ENCODE assay signal across 1 cellular context in genomic region chr2:145807978-145808377, GRCh38.
TF ChIP-seq lines count a peak whose summit lies in the region.

No MANE protein-coding gene starts in this region.

TF ChIP-seq in K562, 482 proteins besides CTCF, POLR2A, EP300 and RAD21 (continued from another document and continues in another):
- TF ChIP-seq, protein P1, sequence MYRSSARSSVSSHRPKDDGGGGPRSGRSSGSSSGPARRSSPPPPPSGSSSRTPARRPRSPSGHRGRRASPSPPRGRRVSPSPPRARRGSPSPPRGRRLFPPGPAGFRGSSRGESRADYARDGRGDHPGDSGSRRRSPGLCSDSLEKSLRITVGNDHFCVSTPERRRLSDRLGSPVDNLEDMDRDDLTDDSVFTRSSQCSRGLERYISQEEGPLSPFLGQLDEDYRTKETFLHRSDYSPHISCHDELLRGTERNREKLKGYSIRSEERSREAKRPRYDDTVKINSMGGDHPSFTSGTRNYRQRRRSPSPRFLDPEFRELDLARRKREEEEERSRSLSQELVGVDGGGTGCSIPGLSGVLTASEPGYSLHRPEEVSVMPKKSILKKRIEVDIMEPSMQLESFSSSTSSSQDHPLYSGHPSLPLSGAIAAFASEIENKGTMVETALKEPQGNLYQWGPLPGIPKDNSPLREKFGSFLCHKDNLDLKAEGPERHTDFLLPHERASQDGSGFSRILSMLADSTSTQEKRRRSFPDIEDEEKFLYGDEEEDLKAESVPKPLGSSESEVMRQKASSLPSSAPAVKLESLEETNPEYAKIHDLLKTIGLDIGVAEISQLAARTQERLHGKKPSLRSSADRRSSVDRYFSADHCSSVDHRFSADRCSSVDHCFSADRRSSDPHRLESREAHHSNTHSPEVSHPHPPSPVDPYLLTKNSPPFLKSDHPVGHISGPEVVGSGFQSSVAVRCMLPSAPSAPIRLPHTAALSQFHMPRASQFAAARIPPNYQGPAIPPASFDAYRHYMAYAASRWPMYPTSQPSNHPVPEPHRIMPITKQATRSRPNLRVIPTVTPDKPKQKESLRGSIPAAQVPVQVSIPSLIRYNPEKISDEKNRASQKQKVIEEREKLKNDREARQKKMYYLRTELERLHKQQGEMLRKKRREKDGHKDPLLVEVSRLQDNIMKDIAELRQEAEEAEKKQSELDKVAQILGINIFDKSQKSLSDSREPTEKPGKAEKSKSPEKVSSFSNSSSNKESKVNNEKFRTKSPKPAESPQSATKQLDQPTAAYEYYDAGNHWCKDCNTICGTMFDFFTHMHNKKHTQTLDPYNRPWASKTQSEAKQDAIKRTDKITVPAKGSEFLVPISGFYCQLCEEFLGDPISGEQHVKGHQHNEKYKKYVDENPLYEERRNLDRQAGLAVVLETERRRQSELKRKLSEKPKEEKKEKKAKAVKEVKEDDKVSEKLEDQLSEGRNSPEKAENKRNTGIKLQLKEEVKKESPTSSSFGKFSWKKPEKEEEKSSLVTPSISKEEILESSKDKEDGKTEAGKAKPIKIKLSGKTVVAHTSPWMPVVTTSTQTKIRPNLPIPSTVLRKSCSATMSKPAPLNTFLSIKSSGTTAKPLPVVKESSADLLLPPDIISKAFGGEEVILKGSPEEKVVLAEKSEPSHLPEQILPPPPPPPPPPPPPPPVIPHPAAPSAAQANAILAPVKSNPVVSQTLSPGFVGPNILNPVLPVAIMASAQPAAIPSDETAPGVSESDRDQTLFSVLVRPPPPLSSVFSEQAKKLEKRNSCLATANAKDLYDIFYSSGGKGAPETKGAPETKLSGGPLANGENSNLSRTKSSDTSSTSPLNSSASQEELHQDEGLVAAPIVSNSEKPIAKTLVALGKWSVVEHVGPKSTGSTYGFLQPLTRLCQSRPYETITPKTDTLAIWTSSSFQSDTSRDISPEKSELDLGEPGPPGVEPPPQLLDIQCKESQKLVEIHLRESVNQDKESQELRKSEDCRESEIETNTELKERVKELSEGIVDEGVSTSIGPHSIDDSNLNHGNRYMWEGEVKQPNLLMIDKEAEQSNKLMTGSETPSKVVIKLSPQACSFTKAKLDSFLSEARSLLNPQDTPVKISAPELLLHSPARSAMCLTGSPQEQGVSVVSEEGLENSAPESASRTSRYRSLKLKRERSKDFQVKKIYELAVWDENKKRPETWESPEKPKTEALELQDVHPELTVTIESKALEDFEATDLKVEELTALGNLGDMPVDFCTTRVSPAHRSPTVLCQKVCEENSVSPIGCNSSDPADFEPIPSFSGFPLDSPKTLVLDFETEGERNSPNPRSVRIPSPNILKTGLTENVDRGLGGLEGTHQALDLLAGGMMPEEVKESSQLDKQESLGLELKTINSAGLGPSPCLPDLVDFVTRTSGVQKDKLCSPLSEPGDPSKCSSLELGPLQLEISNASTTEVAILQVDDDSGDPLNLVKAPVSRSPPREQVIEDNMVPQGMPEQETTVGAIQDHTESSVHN (IDR thresholded peaks at IDR 0.05; ENCODE audit: borderline replicate concordance in 1 of 2, low read depth in 1 of 2): no peak
- no peak for TF ChIP-seq ZBTB17 (CRISPR knock-in tag; IDR thresholded peaks at IDR 0.05)
- no peak for TF ChIP-seq RNF2 (IDR thresholded peaks at IDR 0.05)
- no peak for TF ChIP-seq CBX1 (IDR thresholded peaks at IDR 0.05; ENCODE audit: low read depth)
- TF ChIP-seq, protein P2, sequence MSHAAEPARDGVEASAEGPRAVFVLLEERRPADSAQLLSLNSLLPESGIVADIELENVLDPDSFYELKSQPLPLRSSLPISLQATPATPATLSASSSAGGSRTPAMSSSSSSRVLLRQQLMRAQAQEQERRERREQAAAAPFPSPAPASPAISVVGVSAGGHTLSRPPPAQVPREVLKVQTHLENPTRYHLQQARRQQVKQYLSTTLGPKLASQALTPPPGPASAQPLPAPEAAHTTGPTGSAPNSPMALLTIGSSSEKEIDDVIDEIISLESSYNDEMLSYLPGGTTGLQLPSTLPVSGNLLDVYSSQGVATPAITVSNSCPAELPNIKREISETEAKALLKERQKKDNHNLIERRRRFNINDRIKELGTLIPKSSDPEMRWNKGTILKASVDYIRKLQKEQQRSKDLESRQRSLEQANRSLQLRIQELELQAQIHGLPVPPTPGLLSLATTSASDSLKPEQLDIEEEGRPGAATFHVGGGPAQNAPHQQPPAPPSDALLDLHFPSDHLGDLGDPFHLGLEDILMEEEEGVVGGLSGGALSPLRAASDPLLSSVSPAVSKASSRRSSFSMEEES (CRISPR knock-in tag; IDR thresholded peaks at IDR 0.05): no peak
- TF ChIP-seq, protein P3, sequence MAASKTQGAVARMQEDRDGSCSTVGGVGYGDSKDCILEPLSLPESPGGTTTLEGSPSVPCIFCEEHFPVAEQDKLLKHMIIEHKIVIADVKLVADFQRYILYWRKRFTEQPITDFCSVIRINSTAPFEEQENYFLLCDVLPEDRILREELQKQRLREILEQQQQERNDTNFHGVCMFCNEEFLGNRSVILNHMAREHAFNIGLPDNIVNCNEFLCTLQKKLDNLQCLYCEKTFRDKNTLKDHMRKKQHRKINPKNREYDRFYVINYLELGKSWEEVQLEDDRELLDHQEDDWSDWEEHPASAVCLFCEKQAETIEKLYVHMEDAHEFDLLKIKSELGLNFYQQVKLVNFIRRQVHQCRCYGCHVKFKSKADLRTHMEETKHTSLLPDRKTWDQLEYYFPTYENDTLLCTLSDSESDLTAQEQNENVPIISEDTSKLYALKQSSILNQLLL (CRISPR knock-in tag; IDR thresholded peaks at IDR 0.05; ENCODE audit: borderline replicate concordance): no peak
- no peak for TF ChIP-seq JUNB (CRISPR knock-in tag; conservative IDR thresholded peaks at IDR 0.05)
- TF ChIP-seq, protein P4, sequence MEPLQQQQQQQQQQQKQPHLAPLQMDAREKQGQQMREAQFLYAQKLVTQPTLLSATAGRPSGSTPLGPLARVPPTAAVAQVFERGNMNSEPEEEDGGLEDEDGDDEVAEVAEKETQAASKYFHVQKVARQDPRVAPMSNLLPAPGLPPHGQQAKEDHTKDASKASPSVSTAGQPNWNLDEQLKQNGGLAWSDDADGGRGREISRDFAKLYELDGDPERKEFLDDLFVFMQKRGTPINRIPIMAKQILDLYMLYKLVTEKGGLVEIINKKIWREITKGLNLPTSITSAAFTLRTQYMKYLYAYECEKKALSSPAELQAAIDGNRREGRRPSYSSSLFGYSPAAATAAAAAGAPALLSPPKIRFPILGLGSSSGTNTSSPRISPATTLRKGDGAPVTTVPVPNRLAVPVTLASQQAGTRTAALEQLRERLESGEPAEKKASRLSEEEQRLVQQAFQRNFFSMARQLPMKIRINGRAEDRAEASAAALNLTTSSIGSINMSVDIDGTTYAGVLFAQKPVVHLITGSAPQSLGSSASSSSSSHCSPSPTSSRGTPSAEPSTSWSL (CRISPR knock-in tag; IDR thresholded peaks at IDR 0.05; ENCODE audit: borderline replicate concordance): no peak
- no peak for TF ChIP-seq ZBED1 (IDR thresholded peaks at IDR 0.05)
- no peak for TF ChIP-seq CGGBP1 (CRISPR knock-in tag; IDR thresholded peaks at IDR 0.05)
- TF ChIP-seq ZNF133 (CRISPR knock-in tag; IDR thresholded peaks at IDR 0.05): no peak
- TF ChIP-seq ZNF175 (CRISPR knock-in tag; IDR thresholded peaks at IDR 0.05; ENCODE audit: low read depth): no peak
- TF ChIP-seq PRMT5 (CRISPR knock-in tag; IDR thresholded peaks at IDR 0.05): no peak
- no peak for TF ChIP-seq BRD9 (IDR thresholded peaks at IDR 0.05; ENCODE audit: low read depth, partially characterized antibody)
- TF ChIP-seq, protein P5, sequence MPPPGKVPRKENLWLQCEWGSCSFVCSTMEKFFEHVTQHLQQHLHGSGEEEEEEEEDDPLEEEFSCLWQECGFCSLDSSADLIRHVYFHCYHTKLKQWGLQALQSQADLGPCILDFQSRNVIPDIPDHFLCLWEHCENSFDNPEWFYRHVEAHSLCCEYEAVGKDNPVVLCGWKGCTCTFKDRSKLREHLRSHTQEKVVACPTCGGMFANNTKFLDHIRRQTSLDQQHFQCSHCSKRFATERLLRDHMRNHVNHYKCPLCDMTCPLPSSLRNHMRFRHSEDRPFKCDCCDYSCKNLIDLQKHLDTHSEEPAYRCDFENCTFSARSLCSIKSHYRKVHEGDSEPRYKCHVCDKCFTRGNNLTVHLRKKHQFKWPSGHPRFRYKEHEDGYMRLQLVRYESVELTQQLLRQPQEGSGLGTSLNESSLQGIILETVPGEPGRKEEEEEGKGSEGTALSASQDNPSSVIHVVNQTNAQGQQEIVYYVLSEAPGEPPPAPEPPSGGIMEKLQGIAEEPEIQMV (tag; conservative IDR thresholded peaks at IDR 0.05; ENCODE audit: low read depth): no peak
- no peak for TF ChIP-seq ZNF165 (CRISPR knock-in tag; IDR thresholded peaks at IDR 0.05; ENCODE audit: borderline replicate concordance)
- TF ChIP-seq ZBTB7A (IDR thresholded peaks at IDR 0.05; ENCODE audit: borderline replicate concordance, control insufficient read depth, low read depth, low read length): no peak
- no peak for TF ChIP-seq MIER1 (IDR thresholded peaks at IDR 0.05; ENCODE audit: low read depth)
- TF ChIP-seq CEBPG (CRISPR knock-in tag; IDR thresholded peaks at IDR 0.05): 0 out of 2 replicates have a peak, but pooled peaks have one; percentile 33
- TF ChIP-seq CEBPG (tag; conservative IDR thresholded peaks at IDR 0.05 in 1 of 2, IDR thresholded peaks at IDR 0.05 in 1 of 2): peak; percentile 42 to 83; a peak in 1 of 4 replicates
- no peak for TF ChIP-seq BCOR (IDR thresholded peaks at IDR 0.05)
- TF ChIP-seq ARID1B (IDR thresholded peaks at IDR 0.05): peak; percentile 65
- TF ChIP-seq SMARCA4 (IDR thresholded peaks at IDR 0.05): peak; percentile 26; the same call in 1 of the 2 replicates
- TF ChIP-seq TRIM24 (IDR thresholded peaks at IDR 0.05): peak in 1 of 2 experiments; percentile 54; a peak in 2 of 4 replicates
- no peak for TF ChIP-seq GABPB1 (CRISPR knock-in tag; IDR thresholded peaks at IDR 0.05)
- TF ChIP-seq, protein P6, sequence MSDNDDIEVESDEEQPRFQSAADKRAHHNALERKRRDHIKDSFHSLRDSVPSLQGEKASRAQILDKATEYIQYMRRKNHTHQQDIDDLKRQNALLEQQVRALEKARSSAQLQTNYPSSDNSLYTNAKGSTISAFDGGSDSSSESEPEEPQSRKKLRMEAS (CRISPR knock-in tag; IDR thresholded peaks at IDR 0.05): no peak
- no peak for TF ChIP-seq ZNF347 (CRISPR knock-in tag; IDR thresholded peaks at IDR 0.05; ENCODE audit: low read depth)
- no peak for TF ChIP-seq HDGF (IDR thresholded peaks at IDR 0.05)
- TF ChIP-seq RBBP5 (IDR thresholded peaks at IDR 0.05; ENCODE audit: borderline replicate concordance, insufficient read depth, low read length, poor library complexity, severe bottlenecking): no peak
- TF ChIP-seq, protein P7, sequence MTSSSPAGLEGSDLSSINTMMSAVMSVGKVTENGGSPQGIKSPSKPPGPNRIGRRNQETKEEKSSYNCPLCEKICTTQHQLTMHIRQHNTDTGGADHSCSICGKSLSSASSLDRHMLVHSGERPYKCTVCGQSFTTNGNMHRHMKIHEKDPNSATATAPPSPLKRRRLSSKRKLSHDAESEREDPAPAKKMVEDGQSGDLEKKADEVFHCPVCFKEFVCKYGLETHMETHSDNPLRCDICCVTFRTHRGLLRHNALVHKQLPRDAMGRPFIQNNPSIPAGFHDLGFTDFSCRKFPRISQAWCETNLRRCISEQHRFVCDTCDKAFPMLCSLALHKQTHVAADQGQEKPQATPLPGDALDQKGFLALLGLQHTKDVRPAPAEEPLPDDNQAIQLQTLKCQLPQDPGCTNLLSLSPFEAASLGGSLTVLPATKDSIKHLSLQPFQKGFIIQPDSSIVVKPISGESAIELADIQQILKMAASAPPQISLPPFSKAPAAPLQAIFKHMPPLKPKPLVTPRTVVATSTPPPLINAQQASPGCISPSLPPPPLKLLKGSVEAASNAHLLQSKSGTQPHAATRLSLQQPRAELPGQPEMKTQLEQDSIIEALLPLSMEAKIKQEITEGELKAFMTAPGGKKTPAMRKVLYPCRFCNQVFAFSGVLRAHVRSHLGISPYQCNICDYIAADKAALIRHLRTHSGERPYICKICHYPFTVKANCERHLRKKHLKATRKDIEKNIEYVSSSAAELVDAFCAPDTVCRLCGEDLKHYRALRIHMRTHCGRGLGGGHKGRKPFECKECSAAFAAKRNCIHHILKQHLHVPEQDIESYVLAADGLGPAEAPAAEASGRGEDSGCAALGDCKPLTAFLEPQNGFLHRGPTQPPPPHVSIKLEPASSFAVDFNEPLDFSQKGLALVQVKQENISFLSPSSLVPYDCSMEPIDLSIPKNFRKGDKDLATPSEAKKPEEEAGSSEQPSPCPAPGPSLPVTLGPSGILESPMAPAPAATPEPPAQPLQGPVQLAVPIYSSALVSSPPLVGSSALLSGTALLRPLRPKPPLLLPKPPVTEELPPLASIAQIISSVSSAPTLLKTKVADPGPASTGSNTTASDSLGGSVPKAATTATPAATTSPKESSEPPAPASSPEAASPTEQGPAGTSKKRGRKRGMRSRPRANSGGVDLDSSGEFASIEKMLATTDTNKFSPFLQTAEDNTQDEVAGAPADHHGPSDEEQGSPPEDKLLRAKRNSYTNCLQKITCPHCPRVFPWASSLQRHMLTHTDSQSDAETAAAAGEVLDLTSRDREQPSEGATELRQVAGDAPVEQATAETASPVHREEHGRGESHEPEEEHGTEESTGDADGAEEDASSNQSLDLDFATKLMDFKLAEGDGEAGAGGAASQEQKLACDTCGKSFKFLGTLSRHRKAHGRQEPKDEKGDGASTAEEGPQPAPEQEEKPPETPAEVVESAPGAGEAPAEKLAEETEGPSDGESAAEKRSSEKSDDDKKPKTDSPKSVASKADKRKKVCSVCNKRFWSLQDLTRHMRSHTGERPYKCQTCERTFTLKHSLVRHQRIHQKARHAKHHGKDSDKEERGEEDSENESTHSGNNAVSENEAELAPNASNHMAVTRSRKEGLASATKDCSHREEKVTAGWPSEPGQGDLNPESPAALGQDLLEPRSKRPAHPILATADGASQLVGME (CRISPR knock-in tag; IDR thresholded peaks at IDR 0.05): no peak
- TF ChIP-seq HDAC6 (IDR thresholded peaks at IDR 0.05; ENCODE audit: low read depth, low read length): no peak
- no peak for TF ChIP-seq ATF2 (CRISPR knock-in tag; IDR thresholded peaks at IDR 0.05)
- no peak for TF ChIP-seq RAD51 (IDR thresholded peaks at IDR 0.05; ENCODE audit: borderline replicate concordance, low read depth)
- no peak for TF ChIP-seq PYGO2 (tag; IDR thresholded peaks at IDR 0.05)
- no peak for TF ChIP-seq ZNF212 (CRISPR knock-in tag; IDR thresholded peaks at IDR 0.05)
- TF ChIP-seq POLR2B (IDR thresholded peaks at IDR 0.05; ENCODE audit: low read depth, partially characterized antibody): no peak
- TF ChIP-seq CBFA2T3 (IDR thresholded peaks at IDR 0.05): peak; percentile 17; the same call in 1 of the 2 replicates
- TF ChIP-seq MAFG (tag; conservative IDR thresholded peaks at IDR 0.05): peak; percentile 30
- no peak for TF ChIP-seq CSDE1 (IDR thresholded peaks at IDR 0.05)
- TF ChIP-seq WHSC1 (IDR thresholded peaks at IDR 0.05; ENCODE audit: low read length): no peak
- no peak for TF ChIP-seq GABPB2 (CRISPR knock-in tag; conservative IDR thresholded peaks at IDR 0.05)
- no peak for TF ChIP-seq DMBX1 (CRISPR knock-in tag; IDR thresholded peaks at IDR 0.05; ENCODE audit: borderline replicate concordance)
